ENCODE assay signal across 16 cellular contexts in the genomic region with DNA sequence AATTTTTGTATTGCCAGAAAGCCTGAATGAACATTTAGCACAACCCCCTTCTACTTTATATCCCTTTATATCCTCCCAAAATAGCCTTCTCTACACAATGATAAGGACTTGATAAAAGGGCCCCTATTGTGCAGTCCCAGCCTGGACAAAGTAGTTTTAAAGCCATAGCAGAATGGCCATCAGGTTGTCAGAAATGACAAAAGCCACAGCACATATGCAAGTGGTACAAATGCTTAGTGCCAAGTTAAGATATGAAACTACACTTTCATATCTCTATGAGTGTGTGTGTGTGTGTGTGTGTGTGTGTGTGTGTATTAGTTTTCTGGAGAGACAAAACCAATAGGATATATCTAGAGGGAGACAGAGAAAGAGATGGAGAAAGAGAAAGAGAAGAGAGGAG.
DNase-seq lines count a peak whose midpoint lies in the region; ATAC-seq and TF ChIP-seq lines count a peak whose summit lies in the region.
"Had no signal": no experiment of that assay in that cellular context is flagged by ENCODE, and none has a peak within 500 bp of the region (broad histone marks: within the 10 kb centered on the region; RNA-seq: fewer than 3 reads in every experiment).

No MANE protein-coding gene starts in this region.

- H3K4me3 Mint-ChIP-seq in activated CD8-positive, alpha-beta T cell treated with anti-CD3 and anti-CD28 coated beads, Interleukin-2, amount 10 ng/mL, durations not matched to agents 7 days and 5 days, result no peak overlapping the region
- no peak overlapping the region for H3K4me3 Mint-ChIP-seq in activated CD8-positive, alpha-beta T cell treated with anti-CD3 and anti-CD28 coated beads for 36 hours
- H3K4me3 Mint-ChIP-seq: HFFc6 had no signal

- H3K9me3 ChIP-seq in heart right ventricle (no peaks in the 10 kb centered on the region), esophagus muscularis mucosa (no peaks in the 10 kb centered on the region), A673 (ENCODE audit: low read depth, low read length, poor library complexity, severe bottlenecking) (no peaks in the 10 kb centered on the region)

- H3K27me3 ChIP-seq in heart right ventricle (no peaks in the 10 kb centered on the region), esophagus muscularis mucosa (no peaks in the 10 kb centered on the region), A673 (replicated peaks; ENCODE audit: insufficient read depth, low read depth, low read length, poor library complexity) (no peaks in the 10 kb centered on the region)
- H3K27me3 ChIP-seq: BLaER1 treated with 17β-estradiol and CSF1 and Interleukin-3, amounts not matched to agents 10 nM and 100 nM had no signal

- no peaks in the 10 kb centered on the region for H3K9me3 Mint-ChIP-seq in activated CD8-positive, alpha-beta T cell treated with anti-CD3 and anti-CD28 coated beads, Interleukin-2, amount 10 ng/mL, durations not matched to agents 7 days and 5 days (ENCODE audit: insufficient read depth)
- H3K9me3 Mint-ChIP-seq in activated CD8-positive, alpha-beta T cell treated with anti-CD3 and anti-CD28 coated beads for 36 hours, result no peaks in the 10 kb centered on the region
- H3K9me3 Mint-ChIP-seq: CD4-positive, CD25-positive, alpha-beta regulatory T cell; HFFc6 had no signal

- no peak overlapping the region for H3K4me3 ChIP-seq in heart right ventricle
- H3K4me3 ChIP-seq in esophagus muscularis mucosa, result no peak overlapping the region
- H3K4me3 ChIP-seq in A673 (ENCODE audit: low read depth, low read length, poor library complexity, severe bottlenecking), result no peak overlapping the region
- H3K4me3 ChIP-seq: BLaER1 treated with 17β-estradiol and CSF1 and Interleukin-3, amounts not matched to agents 10 nM and 100 nM; GM12878 had no signal

- BruUV-seq in A673 (replicated peaks; lab: Mats Ljungman, UMichigan), result no TSS peak

- no peak for TF ChIP-seq POLR2A in esophagus muscularis mucosa (IDR thresholded peaks at IDR 0.05; ENCODE audit: low read depth)

- intact Hi-C loops in activated CD8-positive, alpha-beta T cell treated with anti-CD3 and anti-CD28 coated beads for 36 hours (cut with micrococcal nuclease), result no loop called here
- intact Hi-C loops in heart right ventricle (cut with DNase I), result loop anchor here in 2 of 10 donors (10.0 kb wide), 2 partner anchors 130 to 330 kb away; partner anchors contain the start of gene SGK1 (in 1 of the 2)
- intact Hi-C loops in cardiac septum (cut with DNase I), result no loop called here
- intact Hi-C loops in esophagus muscularis mucosa (cut with DNase I), result no loop called here
- intact Hi-C loops in A673 (cut with micrococcal nuclease; ENCODE audit: unreplicated experiment), result no loop called here

- ATAC-seq in activated CD8-positive, alpha-beta T cell treated with anti-CD3 and anti-CD28 coated beads, Interleukin-2, amount 10 ng/mL, durations not matched to agents 7 days and 5 days, result no peak
- ATAC-seq in activated CD8-positive, alpha-beta T cell treated with anti-CD3 and anti-CD28 coated beads for 36 hours, result no peak
- peak in 7 of 8 donors; percentile 29 to 88 (median 72) for ATAC-seq in heart right ventricle
- ATAC-seq: GM12878 had no signal

- TF ChIP-seq CTCF in activated CD8-positive, alpha-beta T cell treated with anti-CD3 and anti-CD28 coated beads for 36 hours (IDR thresholded peaks at IDR 0.05), result no peak
- no peak for TF ChIP-seq CTCF in heart right ventricle (IDR thresholded peaks at IDR 0.05)
- no peak for TF ChIP-seq CTCF in esophagus muscularis mucosa (IDR thresholded peaks at IDR 0.05)
- TF ChIP-seq CTCF in A673 (conservative IDR thresholded peaks at IDR 0.05; ENCODE audit: low read depth, low read length), result no peak

- TF ChIP-seq EP300 in esophagus muscularis mucosa (IDR thresholded peaks at IDR 0.05), result no peak

- DNase-seq in activated CD8-positive, alpha-beta T cell treated with anti-CD3 and anti-CD28 coated beads, Interleukin-2, amount 10 ng/mL, durations not matched to agents 7 days and 5 days, result no peak
- DNase-seq in activated CD8-positive, alpha-beta T cell treated with anti-CD3 and anti-CD28 coated beads for 36 hours, result no peak
- no peak for DNase-seq in heart right ventricle
- DNase-seq in cardiac septum (ENCODE audit: low spot score), result no peak
- DNase-seq in esophagus muscularis mucosa (ENCODE audit: extremely low spot score), result peak; percentile 21
- no peak for DNase-seq in NCI-H446 treated with DMSO at 0.1 percent for 48 hours (lab: John Stamatoyannopoulos, UW)
- DNase-seq in A673 (ENCODE audit: low spot score), result no peak
- DNase-seq: 8988T; ACHN; Calu3; CD4-positive, CD25-positive, alpha-beta regulatory T cell; DMS 273 treated with DMSO at 0.1 percent for 48 hours; HCEC 1CT; HFFc6 had no signal

- POLR2A ChIA-PET in activated CD8-positive, alpha-beta T cell treated with anti-CD3 and anti-CD28 coated beads, Interleukin-2, amount 10 ng/mL, durations not matched to agents 7 days and 5 days (lab: Charles Lee), result interaction anchor here (0.7 kb wide), 1 partner anchor 28 kb away, joined by 4 read pairs; no protein-coding TSS in a partner anchor
- POLR2A ChIA-PET in activated CD8-positive, alpha-beta T cell treated with anti-CD3 and anti-CD28 coated beads for 36 hours (lab: Charles Lee), result no interaction called here
- POLR2A ChIA-PET in A673 (lab: Charles Lee; ENCODE audit: low non-redundant PET), result no interaction called here

- H3K4me1 Mint-ChIP-seq in activated CD8-positive, alpha-beta T cell treated with anti-CD3 and anti-CD28 coated beads, Interleukin-2, amount 10 ng/mL, durations not matched to agents 7 days and 5 days (ENCODE audit: low read depth), result peaks cover 21% of the 10 kb centered on the region
- H3K4me1 Mint-ChIP-seq in activated CD8-positive, alpha-beta T cell treated with anti-CD3 and anti-CD28 coated beads for 36 hours (ENCODE audit: low read depth), result peaks cover 9% of the 10 kb centered on the region

- H3K27me3 Mint-ChIP-seq in activated CD8-positive, alpha-beta T cell treated with anti-CD3 and anti-CD28 coated beads, Interleukin-2, amount 10 ng/mL, durations not matched to agents 7 days and 5 days (ENCODE audit: low read depth), result no peaks in the 10 kb centered on the region
- H3K27me3 Mint-ChIP-seq in activated CD8-positive, alpha-beta T cell treated with anti-CD3 and anti-CD28 coated beads for 36 hours, result no peaks in the 10 kb centered on the region
- H3K27me3 Mint-ChIP-seq: CD4-positive, CD25-positive, alpha-beta regulatory T cell had no signal

- H3K36me3 Mint-ChIP-seq in activated CD8-positive, alpha-beta T cell treated with anti-CD3 and anti-CD28 coated beads, Interleukin-2, amount 10 ng/mL, durations not matched to agents 7 days and 5 days (ENCODE audit: low read depth), result no peaks in the 10 kb centered on the region
- H3K36me3 Mint-ChIP-seq in activated CD8-positive, alpha-beta T cell treated with anti-CD3 and anti-CD28 coated beads for 36 hours (ENCODE audit: low read depth), result no peaks in the 10 kb centered on the region
- H3K36me3 Mint-ChIP-seq: CD4-positive, CD25-positive, alpha-beta regulatory T cell had no signal

- H3K36me3 ChIP-seq in heart right ventricle (no peaks in the 10 kb centered on the region), esophagus muscularis mucosa (no peaks in the 10 kb centered on the region), A673 (ENCODE audit: insufficient read depth, low read length, poor library complexity, severe bottlenecking) (no peaks in the 10 kb centered on the region)

- peak overlapping the region; percentile 28 for H3K27ac Mint-ChIP-seq in activated CD8-positive, alpha-beta T cell treated with anti-CD3 and anti-CD28 coated beads, Interleukin-2, amount 10 ng/mL, durations not matched to agents 7 days and 5 days
- no peak overlapping the region for H3K27ac Mint-ChIP-seq in activated CD8-positive, alpha-beta T cell treated with anti-CD3 and anti-CD28 coated beads for 36 hours
- H3K27ac Mint-ChIP-seq: HFFc6 had no signal

- H3K27ac ChIP-seq in heart right ventricle (peak overlapping the region in 1 of 10 donors; percentile 8), esophagus muscularis mucosa (replicated peaks in 1 of 4) (no peak overlapping the region), A673 (ENCODE audit: low read depth, low read length, poor library complexity, severe bottlenecking) (no peak overlapping the region)
- H3K27ac ChIP-seq: BLaER1 treated with 17β-estradiol and CSF1 and Interleukin-3, amounts not matched to agents 10 nM and 100 nM had no signal

- CTCF ChIA-PET in activated CD8-positive, alpha-beta T cell treated with anti-CD3 and anti-CD28 coated beads, Interleukin-2, amount 10 ng/mL, durations not matched to agents 7 days and 5 days (lab: Charles Lee), result no interaction called here
- CTCF ChIA-PET in activated CD8-positive, alpha-beta T cell treated with anti-CD3 and anti-CD28 coated beads for 36 hours (lab: Charles Lee), result interaction anchor here (1.9 kb wide), 1 partner anchor 11 kb away, joined by 4 read pairs; no protein-coding TSS in a partner anchor
- CTCF ChIA-PET in A673 (lab: Charles Lee), result no interaction called here

- H3K4me1 ChIP-seq in heart right ventricle (peaks cover 0 to 7% (median 0%) of the 10 kb centered on the region in 9 donors), esophagus muscularis mucosa (no peaks in the 10 kb centered on the region), A673 (ENCODE audit: insufficient read depth, low read length, poor library complexity, severe bottlenecking) (peaks cover 9% of the 10 kb centered on the region)

Comparison
In these comparisons a context has a peak if more than half of its experiments do, and no peak if none do; other contexts are left out.
1. ATAC-seq: peak in heart right ventricle (7 of 8); none in activated CD8-positive, alpha-beta T cell treated with anti-CD3 and anti-CD28 coated beads, Interleukin-2, amount 10 ng/mL, durations not matched to agents 7 days and 5 days (single experiment) and activated CD8-positive, alpha-beta T cell treated with anti-CD3 and anti-CD28 coated beads for 36 hours (single experiment).